Comparison of ENCODE assay signal across 1 cellular context in genomic region chr7:129831424-129832058, GRCh38.
TF ChIP-seq lines count a peak whose summit lies in the region.

No MANE protein-coding gene starts in this region.

TF ChIP-seq in GM23338, 12 proteins besides CTCF, POLR2A, EP300 and RAD21 (continued from another document):
- TF ChIP-seq REST (IDR thresholded peaks at IDR 0.05; ENCODE audit: unreplicated experiment): no peak
- no peak for TF ChIP-seq EZH2 (IDR thresholded peaks at IDR 0.05; ENCODE audit: low read depth, unreplicated experiment)
- TF ChIP-seq POLR2AphosphoS5 (IDR thresholded peaks at IDR 0.05; ENCODE audit: low read depth): no peak
- TF ChIP-seq ZNF331 (CRISPR knock-in tag; IDR thresholded peaks at IDR 0.05; ENCODE audit: low read depth): no peak
- TF ChIP-seq JUNB (IDR thresholded peaks at IDR 0.05; ENCODE audit: unreplicated experiment): no peak
- TF ChIP-seq ZNF462 (CRISPR knock-in tag; IDR thresholded peaks at IDR 0.05): no peak
- no peak for TF ChIP-seq STAT1 (IDR thresholded peaks at IDR 0.05; ENCODE audit: unreplicated experiment)
TF ChIP-seq in GM23338: peak in this region for 0.
